15 cellular contexts compared by ENCODE assay signal in the genomic region with DNA sequence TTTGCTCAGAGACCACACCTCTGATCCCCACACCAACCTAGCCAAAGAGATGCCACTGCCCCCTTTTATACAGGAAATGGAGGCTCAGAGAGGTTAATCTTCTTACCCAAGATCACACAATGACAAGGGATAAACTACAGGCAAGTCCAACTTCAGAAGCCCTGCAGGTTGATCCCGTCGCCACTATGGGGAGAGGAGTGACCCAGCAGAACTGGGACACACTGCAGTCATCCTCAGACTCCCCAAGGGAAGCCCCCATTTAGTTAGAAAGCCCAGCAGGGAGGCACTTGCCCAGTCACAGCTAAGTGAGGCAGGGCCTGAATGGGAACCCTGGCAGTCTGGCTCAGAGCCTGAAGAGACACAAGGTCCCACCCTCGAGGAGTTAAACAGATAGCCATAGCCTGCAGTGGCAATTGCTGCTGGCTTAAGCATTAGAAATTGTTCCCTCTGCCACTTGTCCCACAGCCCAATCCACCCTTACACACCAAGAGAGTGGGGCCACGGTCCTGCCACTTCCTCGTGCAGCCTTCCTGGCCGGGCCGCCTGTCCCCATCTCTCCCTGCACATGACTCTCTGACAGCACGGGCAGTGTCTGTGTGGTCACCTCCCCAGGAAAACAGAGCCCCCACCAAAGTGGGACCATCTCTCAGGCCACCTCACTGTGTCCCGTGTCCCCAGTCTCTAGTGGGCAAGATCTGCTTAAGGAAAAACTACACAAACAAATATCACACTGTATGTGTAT. TPM values are rescaled to one million over a fixed set of nuclear protein-coding genes. Genes with fewer than 3 reads are reported as not detected.
DNase-seq lines count a peak whose midpoint lies in the region; ATAC-seq lines count a peak whose summit lies in the region.
"Had no signal": no experiment of that assay in that cellular context is flagged by ENCODE, and none has a peak within 500 bp of the region (broad histone marks: within the 10 kb centered on the region; RNA-seq: fewer than 3 reads in every experiment).

No MANE protein-coding gene starts in this region.

- ATAC-seq in activated CD4-positive, alpha-beta T cell treated with anti-CD3 and anti-CD28 coated beads for 36 hours: no peak
- no peak for ATAC-seq in T-cell (replicated peaks in 1 of 4)
- ATAC-seq in effector memory CD8-positive, alpha-beta T cell (replicated peaks): no peak
- no peak for ATAC-seq in GM19455 (IDR thresholded peaks at IDR 0.05; ENCODE audit: unreplicated experiment)
- ATAC-seq: foreskin keratinocyte had no signal

- POLR2A ChIA-PET in activated CD4-positive, alpha-beta T cell treated with anti-CD3 and anti-CD28 coated beads, Interleukin-2, amount 10 ng/mL, durations not matched to agents 7 days and 5 days (lab: Charles Lee): no interaction called here
- POLR2A ChIA-PET in activated CD4-positive, alpha-beta T cell treated with anti-CD3 and anti-CD28 coated beads for 36 hours (lab: Charles Lee): no interaction called here
- POLR2A ChIA-PET in T-cell (lab: Charles Lee): no interaction called here

- H3K9me3 Mint-ChIP-seq in activated CD4-positive, alpha-beta T cell treated with anti-CD3 and anti-CD28 coated beads, Interleukin-2, amount 10 ng/mL, durations not matched to agents 7 days and 5 days: peaks cover 2% of the 10 kb centered on the region
- peaks cover 7% of the 10 kb centered on the region for H3K9me3 Mint-ChIP-seq in activated CD4-positive, alpha-beta T cell treated with anti-CD3 and anti-CD28 coated beads for 36 hours (ENCODE audit: low read depth)
- peaks cover 0 to 8% (median 4%) of the 10 kb centered on the region in 3 donors for H3K9me3 Mint-ChIP-seq in T-cell
- peaks cover 6 to 8% of the 10 kb centered on the region in 2 donors for H3K9me3 Mint-ChIP-seq in effector memory CD8-positive, alpha-beta T cell

- CTCF ChIA-PET in activated CD4-positive, alpha-beta T cell treated with anti-CD3 and anti-CD28 coated beads, Interleukin-2, amount 10 ng/mL, durations not matched to agents 7 days and 5 days (lab: Charles Lee): interaction anchor here (1.4 kb wide), 1 partner anchor 63 kb away, joined by 3 read pairs; no protein-coding TSS in a partner anchor
- CTCF ChIA-PET in activated CD4-positive, alpha-beta T cell treated with anti-CD3 and anti-CD28 coated beads for 36 hours (lab: Charles Lee): no interaction called here
- CTCF ChIA-PET in T-cell (lab: Charles Lee): interaction anchor here in 1 of 2 donors (0.7 kb wide), 1 partner anchor 131 kb away, joined by 4 read pairs; no protein-coding TSS in a partner anchor

- peaks cover 27% of the 10 kb centered on the region for H3K27me3 Mint-ChIP-seq in activated CD4-positive, alpha-beta T cell treated with anti-CD3 and anti-CD28 coated beads, Interleukin-2, amount 10 ng/mL, durations not matched to agents 7 days and 5 days
- peaks cover 48% of the 10 kb centered on the region for H3K27me3 Mint-ChIP-seq in activated CD4-positive, alpha-beta T cell treated with anti-CD3 and anti-CD28 coated beads for 36 hours
- peaks cover 35 to 52% of the 10 kb centered on the region in 2 donors for H3K27me3 Mint-ChIP-seq in T-cell
- H3K27me3 Mint-ChIP-seq in effector memory CD8-positive, alpha-beta T cell: no peaks in the 10 kb centered on the region

- H3K4me3 Mint-ChIP-seq in activated CD4-positive, alpha-beta T cell treated with anti-CD3 and anti-CD28 coated beads, Interleukin-2, amount 10 ng/mL, durations not matched to agents 7 days and 5 days: peak overlapping the region; percentile 75
- no peak overlapping the region for H3K4me3 Mint-ChIP-seq in activated CD4-positive, alpha-beta T cell treated with anti-CD3 and anti-CD28 coated beads for 36 hours
- peak overlapping the region in 2 of 3 donors; percentile 78 to 82 for H3K4me3 Mint-ChIP-seq in T-cell
- H3K4me3 Mint-ChIP-seq in effector memory CD8-positive, alpha-beta T cell: peak overlapping the region; percentile 87 to 91
- H3K4me3 Mint-ChIP-seq: nephron progenitor cell had no signal

- intact Hi-C loops in activated CD4-positive, alpha-beta T cell treated with anti-CD3 and anti-CD28 coated beads for 36 hours (cut with DNase I, micrococcal nuclease): loop anchor here in 1 of 2 experiments (2.0 kb wide), 1 partner anchor 17 kb away; no protein-coding TSS in a partner anchor
- intact Hi-C loops in posterior vena cava (cut with DNase I): loop anchor here in 1 of 2 donors (5.0 kb wide), 1 partner anchor 1900 kb away; no protein-coding TSS in a partner anchor

- H3K27ac Mint-ChIP-seq in activated CD4-positive, alpha-beta T cell treated with anti-CD3 and anti-CD28 coated beads, Interleukin-2, amount 10 ng/mL, durations not matched to agents 7 days and 5 days: peak overlapping the region; percentile 65
- H3K27ac Mint-ChIP-seq in activated CD4-positive, alpha-beta T cell treated with anti-CD3 and anti-CD28 coated beads for 36 hours: no peak overlapping the region
- H3K27ac Mint-ChIP-seq in T-cell: peak overlapping the region in 1 of 2 donors; percentile 71
- H3K27ac Mint-ChIP-seq in effector memory CD8-positive, alpha-beta T cell: peak overlapping the region; percentile 59 to 98
- H3K27ac Mint-ChIP-seq: nephron progenitor cell had no signal

- DNase-seq in activated CD4-positive, alpha-beta T cell treated with anti-CD3 and anti-CD28 coated beads, Interleukin-2, amount 10 ng/mL, durations not matched to agents 7 days and 5 days: no peak
- DNase-seq in activated CD4-positive, alpha-beta T cell treated with anti-CD3 and anti-CD28 coated beads for 36 hours: no peak
- DNase-seq in T-cell (no peak), posterior vena cava (ENCODE audit: low spot score) (peak; percentile 62), NCI-H526 treated with DMSO at 0.1 percent for 48 hours (lab: John Stamatoyannopoulos, UW) (no peak), HT-29 (ENCODE audit: low spot score) (no peak)
- DNase-seq in effector memory CD8-positive, alpha-beta T cell: peak in 1 of 3 experiments; percentile 9
- DNase-seq: activated CD4-positive, CD25-positive, alpha-beta regulatory T cell treated with anti-CD3 and anti-CD28 coated beads, Interleukin-2, amount 50 U/mL, for 72 hours; colonic mucosa; COR-L47; foreskin keratinocyte; NCI-H1105; nephron progenitor cell had no signal

- H3K4me1 Mint-ChIP-seq in activated CD4-positive, alpha-beta T cell treated with anti-CD3 and anti-CD28 coated beads, Interleukin-2, amount 10 ng/mL, durations not matched to agents 7 days and 5 days: peaks cover 37% of the 10 kb centered on the region
- peaks cover 26% of the 10 kb centered on the region for H3K4me1 Mint-ChIP-seq in activated CD4-positive, alpha-beta T cell treated with anti-CD3 and anti-CD28 coated beads for 36 hours
- peaks cover 14 to 39% (median 21%) of the 10 kb centered on the region in 3 donors for H3K4me1 Mint-ChIP-seq in T-cell
- peaks cover 44 to 52% of the 10 kb centered on the region in 2 donors for H3K4me1 Mint-ChIP-seq in effector memory CD8-positive, alpha-beta T cell (ENCODE audit: low read depth in 2 of 2)

- peaks cover 7% of the 10 kb centered on the region for H3K36me3 Mint-ChIP-seq in activated CD4-positive, alpha-beta T cell treated with anti-CD3 and anti-CD28 coated beads, Interleukin-2, amount 10 ng/mL, durations not matched to agents 7 days and 5 days (ENCODE audit: low read depth)
- H3K36me3 Mint-ChIP-seq in activated CD4-positive, alpha-beta T cell treated with anti-CD3 and anti-CD28 coated beads for 36 hours (ENCODE audit: low read depth): peaks cover 3% of the 10 kb centered on the region
- no peaks in the 10 kb centered on the region for H3K36me3 Mint-ChIP-seq in T-cell
- H3K36me3 Mint-ChIP-seq in effector memory CD8-positive, alpha-beta T cell (ENCODE audit: insufficient read depth): peaks cover 21% of the 10 kb centered on the region

RNA-seq across cellular contexts. Expression of gene JAKMIP1, which starts 2.7 kb away (rescaled TPM):
- 10 to 100 TPM in 1 of 2 experiments, 1 to 10 TPM in 1; 9.6 to 10.9 TPM for total RNA-seq in activated CD4-positive, alpha-beta T cell treated with anti-CD3 and anti-CD28 coated beads, Interleukin-2, amount 10 ng/mL, durations not matched to agents 7 days and 5 days
- 1 to 10 TPM; 3.1 to 3.9 TPM for total RNA-seq in activated CD4-positive, alpha-beta T cell treated with anti-CD3 and anti-CD28 coated beads for 36 hours
- total RNA-seq in T-cell: 10 to 100 TPM in 1 of 5 donors, 1 to 10 TPM in 4; 3.5 to 14.0 (median 6.1) TPM
- under 1 TPM; 0.14 TPM for total RNA-seq in posterior vena cava
- total RNA-seq in HT-29 (2014; rRNA removed; shearing (Covaris generic)): not detected in 2 replicates
- total RNA-seq: A673, foreskin keratinocyte had no signal
